Comparison of ENCODE assay signal across 1 cellular context in the genomic region with DNA sequence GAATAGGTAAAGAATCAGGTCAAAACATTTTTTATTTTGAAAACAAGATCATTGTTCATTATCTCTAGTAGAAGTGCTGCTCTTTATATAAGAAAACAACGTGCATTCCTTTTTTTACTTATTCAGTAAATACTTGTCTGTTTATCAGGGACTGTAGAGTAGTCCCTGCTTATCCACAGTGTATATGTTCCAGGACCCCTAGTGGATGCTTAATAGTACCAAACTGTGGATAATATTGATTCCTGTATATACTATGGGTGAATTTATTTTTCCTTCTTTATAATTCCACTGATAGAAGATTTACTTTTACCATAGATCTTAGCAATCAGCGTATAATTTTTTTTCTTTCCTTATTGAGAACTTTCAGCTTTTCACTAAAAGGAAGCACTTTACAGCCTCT.
TF ChIP-seq lines count a peak whose summit lies in the region.

No MANE protein-coding gene starts in this region.

TF ChIP-seq in K562, 482 proteins besides CTCF, POLR2A, EP300 and RAD21:
- TF ChIP-seq ZNF57 (CRISPR knock-in tag; IDR thresholded peaks at IDR 0.05) (no peak), FOXM1 (IDR thresholded peaks at IDR 0.05; ENCODE audit: low read depth) (no peak), FOXM1 (CRISPR knock-in tag; IDR thresholded peaks at IDR 0.05; ENCODE audit: low read depth) (no peak), SRF (CRISPR knock-in tag; IDR thresholded peaks at IDR 0.05) (no peak)
- TF ChIP-seq, protein P1, sequence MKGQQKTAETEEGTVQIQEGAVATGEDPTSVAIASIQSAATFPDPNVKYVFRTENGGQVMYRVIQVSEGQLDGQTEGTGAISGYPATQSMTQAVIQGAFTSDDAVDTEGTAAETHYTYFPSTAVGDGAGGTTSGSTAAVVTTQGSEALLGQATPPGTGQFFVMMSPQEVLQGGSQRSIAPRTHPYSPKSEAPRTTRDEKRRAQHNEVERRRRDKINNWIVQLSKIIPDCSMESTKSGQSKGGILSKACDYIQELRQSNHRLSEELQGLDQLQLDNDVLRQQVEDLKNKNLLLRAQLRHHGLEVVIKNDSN (CRISPR knock-in tag; IDR thresholded peaks at IDR 0.05) = no peak
